Comparison of ENCODE assay signal across 1 cellular context in the genomic region with DNA sequence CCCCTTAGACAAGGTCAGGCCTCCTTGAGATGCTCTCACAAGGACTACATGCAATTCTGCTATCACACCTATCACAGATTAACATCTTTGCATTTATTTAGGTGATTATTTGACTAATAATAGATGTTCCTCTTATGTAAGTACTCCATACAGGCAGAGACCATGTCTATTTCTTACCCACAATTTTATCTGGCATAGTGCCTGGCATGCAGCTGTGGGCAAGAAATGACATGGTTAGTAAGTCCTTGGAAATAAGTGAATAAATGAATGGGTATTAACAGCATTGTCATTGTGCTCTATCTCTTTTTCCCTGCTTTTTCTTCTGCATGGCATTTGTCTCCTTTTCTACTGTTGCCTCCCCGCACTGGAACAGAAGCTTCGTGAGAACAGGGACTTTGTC.
TF ChIP-seq lines count a peak whose summit lies in the region.

No MANE protein-coding gene starts in this region.

TF ChIP-seq in WTC11, 78 proteins besides CTCF, POLR2A, EP300 and RAD21 (continued from another document):
- TF ChIP-seq, protein P1, sequence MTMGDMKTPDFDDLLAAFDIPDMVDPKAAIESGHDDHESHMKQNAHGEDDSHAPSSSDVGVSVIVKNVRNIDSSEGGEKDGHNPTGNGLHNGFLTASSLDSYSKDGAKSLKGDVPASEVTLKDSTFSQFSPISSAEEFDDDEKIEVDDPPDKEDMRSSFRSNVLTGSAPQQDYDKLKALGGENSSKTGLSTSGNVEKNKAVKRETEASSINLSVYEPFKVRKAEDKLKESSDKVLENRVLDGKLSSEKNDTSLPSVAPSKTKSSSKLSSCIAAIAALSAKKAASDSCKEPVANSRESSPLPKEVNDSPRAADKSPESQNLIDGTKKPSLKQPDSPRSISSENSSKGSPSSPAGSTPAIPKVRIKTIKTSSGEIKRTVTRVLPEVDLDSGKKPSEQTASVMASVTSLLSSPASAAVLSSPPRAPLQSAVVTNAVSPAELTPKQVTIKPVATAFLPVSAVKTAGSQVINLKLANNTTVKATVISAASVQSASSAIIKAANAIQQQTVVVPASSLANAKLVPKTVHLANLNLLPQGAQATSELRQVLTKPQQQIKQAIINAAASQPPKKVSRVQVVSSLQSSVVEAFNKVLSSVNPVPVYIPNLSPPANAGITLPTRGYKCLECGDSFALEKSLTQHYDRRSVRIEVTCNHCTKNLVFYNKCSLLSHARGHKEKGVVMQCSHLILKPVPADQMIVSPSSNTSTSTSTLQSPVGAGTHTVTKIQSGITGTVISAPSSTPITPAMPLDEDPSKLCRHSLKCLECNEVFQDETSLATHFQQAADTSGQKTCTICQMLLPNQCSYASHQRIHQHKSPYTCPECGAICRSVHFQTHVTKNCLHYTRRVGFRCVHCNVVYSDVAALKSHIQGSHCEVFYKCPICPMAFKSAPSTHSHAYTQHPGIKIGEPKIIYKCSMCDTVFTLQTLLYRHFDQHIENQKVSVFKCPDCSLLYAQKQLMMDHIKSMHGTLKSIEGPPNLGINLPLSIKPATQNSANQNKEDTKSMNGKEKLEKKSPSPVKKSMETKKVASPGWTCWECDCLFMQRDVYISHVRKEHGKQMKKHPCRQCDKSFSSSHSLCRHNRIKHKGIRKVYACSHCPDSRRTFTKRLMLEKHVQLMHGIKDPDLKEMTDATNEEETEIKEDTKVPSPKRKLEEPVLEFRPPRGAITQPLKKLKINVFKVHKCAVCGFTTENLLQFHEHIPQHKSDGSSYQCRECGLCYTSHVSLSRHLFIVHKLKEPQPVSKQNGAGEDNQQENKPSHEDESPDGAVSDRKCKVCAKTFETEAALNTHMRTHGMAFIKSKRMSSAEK (CRISPR knock-in tag; IDR thresholded peaks at IDR 0.05; ENCODE audit: borderline replicate concordance), result no peak
- TF ChIP-seq NFYB (CRISPR knock-in tag; conservative IDR thresholded peaks at IDR 0.05; ENCODE audit: low read depth) (no peak), JAZF1 (CRISPR knock-in tag; IDR thresholded peaks at IDR 0.05) (no peak), SMAD4 (CRISPR knock-in tag; IDR thresholded peaks at IDR 0.05) (no peak), ZBTB21 (CRISPR knock-in tag; IDR thresholded peaks at IDR 0.05; ENCODE audit: borderline replicate concordance) (no peak), ZNF396 (CRISPR knock-in tag; IDR thresholded peaks at IDR 0.05; ENCODE audit: borderline replicate concordance) (no peak)
- TF ChIP-seq, protein P2, sequence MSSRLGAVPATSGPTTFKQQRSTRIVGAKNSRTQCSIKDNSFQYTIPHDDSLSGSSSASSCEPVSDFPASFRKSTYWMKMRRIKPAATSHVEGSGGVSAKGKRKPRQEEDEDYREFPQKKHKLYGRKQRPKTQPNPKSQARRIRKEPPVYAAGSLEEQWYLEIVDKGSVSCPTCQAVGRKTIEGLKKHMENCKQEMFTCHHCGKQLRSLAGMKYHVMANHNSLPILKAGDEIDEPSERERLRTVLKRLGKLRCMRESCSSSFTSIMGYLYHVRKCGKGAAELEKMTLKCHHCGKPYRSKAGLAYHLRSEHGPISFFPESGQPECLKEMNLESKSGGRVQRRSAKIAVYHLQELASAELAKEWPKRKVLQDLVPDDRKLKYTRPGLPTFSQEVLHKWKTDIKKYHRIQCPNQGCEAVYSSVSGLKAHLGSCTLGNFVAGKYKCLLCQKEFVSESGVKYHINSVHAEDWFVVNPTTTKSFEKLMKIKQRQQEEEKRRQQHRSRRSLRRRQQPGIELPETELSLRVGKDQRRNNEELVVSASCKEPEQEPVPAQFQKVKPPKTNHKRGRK (CRISPR knock-in tag; IDR thresholded peaks at IDR 0.05; ENCODE audit: borderline replicate concordance), result no peak
- TF ChIP-seq, protein P3, sequence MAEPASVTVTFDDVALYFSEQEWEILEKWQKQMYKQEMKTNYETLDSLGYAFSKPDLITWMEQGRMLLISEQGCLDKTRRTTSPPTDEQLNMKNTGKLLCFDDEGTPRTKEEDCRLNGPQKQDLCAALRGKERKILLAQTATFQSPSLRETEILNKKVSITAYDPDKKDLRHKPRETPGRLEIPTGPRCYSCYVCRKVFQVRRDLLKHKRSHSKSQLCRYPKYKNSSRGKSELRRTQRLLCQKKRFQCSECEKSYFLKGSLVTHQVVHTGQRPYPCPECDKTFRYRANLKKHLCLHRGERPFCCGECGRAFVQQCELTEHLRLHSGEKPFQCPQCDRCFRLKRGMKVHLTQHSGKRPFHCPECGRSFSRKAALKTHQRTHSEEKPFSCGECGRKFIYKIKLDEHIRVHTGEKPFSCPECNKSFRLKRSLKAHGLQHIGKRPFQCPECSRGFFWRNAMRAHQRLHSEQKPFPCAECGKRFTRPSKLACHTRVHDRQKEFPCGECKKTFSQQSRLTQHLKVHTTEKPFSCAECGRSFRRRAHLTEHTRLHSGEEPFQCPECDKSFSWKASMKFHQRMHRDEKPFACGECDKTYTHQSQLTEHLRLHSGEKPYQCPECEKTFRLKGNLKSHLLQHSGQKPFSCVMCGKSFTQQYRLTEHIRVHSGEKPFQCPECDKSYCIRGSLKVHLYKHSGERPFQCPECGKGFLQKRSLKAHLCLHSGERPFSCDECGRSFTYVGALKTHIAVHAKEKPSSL (CRISPR knock-in tag; conservative IDR thresholded peaks at IDR 0.05), result no peak
- TF ChIP-seq, protein P4, sequence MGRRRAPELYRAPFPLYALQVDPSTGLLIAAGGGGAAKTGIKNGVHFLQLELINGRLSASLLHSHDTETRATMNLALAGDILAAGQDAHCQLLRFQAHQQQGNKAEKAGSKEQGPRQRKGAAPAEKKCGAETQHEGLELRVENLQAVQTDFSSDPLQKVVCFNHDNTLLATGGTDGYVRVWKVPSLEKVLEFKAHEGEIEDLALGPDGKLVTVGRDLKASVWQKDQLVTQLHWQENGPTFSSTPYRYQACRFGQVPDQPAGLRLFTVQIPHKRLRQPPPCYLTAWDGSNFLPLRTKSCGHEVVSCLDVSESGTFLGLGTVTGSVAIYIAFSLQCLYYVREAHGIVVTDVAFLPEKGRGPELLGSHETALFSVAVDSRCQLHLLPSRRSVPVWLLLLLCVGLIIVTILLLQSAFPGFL (CRISPR knock-in tag; IDR thresholded peaks at IDR 0.05; ENCODE audit: borderline replicate concordance), result no peak
